17 cellular contexts compared by ENCODE assay signal in the genomic region with DNA sequence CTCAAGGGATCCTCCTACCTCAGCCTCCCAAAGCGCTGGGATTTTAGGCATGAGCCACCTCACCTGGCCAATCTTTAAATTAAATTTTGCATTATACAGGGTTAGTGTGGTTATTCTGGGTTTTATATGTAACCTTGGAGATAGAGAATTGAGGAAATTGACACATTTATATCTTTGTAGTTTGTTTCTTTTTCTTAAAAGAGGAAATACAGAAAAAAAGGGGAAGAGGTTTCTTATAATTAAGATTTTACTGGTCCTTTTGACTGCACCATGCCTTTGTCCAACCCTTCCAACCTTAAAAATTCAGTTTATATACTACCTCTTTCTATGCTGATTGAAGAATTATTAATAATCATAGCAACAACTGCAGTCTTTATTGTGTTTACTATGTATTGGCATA. TPM values are rescaled to one million over a fixed set of nuclear protein-coding genes. Genes with fewer than 3 reads are reported as not detected.
A peak's percentile ranks its signal among the peaks of the same experiment; 100 is the strongest.
DNase-seq lines count a peak whose midpoint lies in the region; ATAC-seq and TF ChIP-seq lines count a peak whose summit lies in the region.
"Had no signal": no experiment of that assay in that cellular context is flagged by ENCODE, and none has a peak within 500 bp of the region (broad histone marks: within the 10 kb centered on the region; RNA-seq: fewer than 3 reads in every experiment).

No MANE protein-coding gene starts in this region.

- no peaks in the 10 kb centered on the region for H3K9me3 ChIP-seq in CD4-positive, CD25-positive, alpha-beta regulatory T cell (ENCODE audit: control insufficient read depth in 2 of 2, low read length in 2 of 2)
- H3K9me3 ChIP-seq in lower lobe of right lung, result no peaks in the 10 kb centered on the region
- H3K9me3 ChIP-seq in right lobe of liver, result no peaks in the 10 kb centered on the region
- peaks cover 0 to 6% of the 10 kb centered on the region in 2 donors for H3K9me3 ChIP-seq in neuronal stem cell (replicated peaks in 1 of 2; ENCODE audit: control insufficient read depth in 2 of 2, insufficient read depth in 1 of 2, low read depth in 1 of 2, low read length in 2 of 2)
- H3K9me3 ChIP-seq: transverse colon had no signal

- no peak overlapping the region for H2AFZ ChIP-seq in neuronal stem cell (ENCODE audit: low read length)

- TF ChIP-seq CTCF in lower lobe of right lung (IDR thresholded peaks at IDR 0.05) (no peak), osteocyte (IDR thresholded peaks at IDR 0.05) (no peak), right lobe of liver (IDR thresholded peaks at IDR 0.05) (no peak)

- peaks cover 0 to 7% (median 0%) of the 10 kb centered on the region in 7 donors for H3K9me3 Mint-ChIP-seq in CD4-positive, CD25-positive, alpha-beta regulatory T cell
- H3K9me3 Mint-ChIP-seq in osteocyte (ENCODE audit: unreplicated experiment), result no peaks in the 10 kb centered on the region

- H3K36me3 Mint-ChIP-seq in CD4-positive, CD25-positive, alpha-beta regulatory T cell, result peaks cover 4% of the 10 kb centered on the region
- H3K36me3 Mint-ChIP-seq in osteocyte (ENCODE audit: unreplicated experiment), result no peaks in the 10 kb centered on the region

- H4K8ac ChIP-seq in neuronal stem cell (ENCODE audit: low read depth, low read length), result no peak overlapping the region

- peak overlapping the region in 3 of 4 donors; percentile 20 to 89 (median 83) for H3K4me3 Mint-ChIP-seq in CD4-positive, CD25-positive, alpha-beta regulatory T cell
- H3K4me3 Mint-ChIP-seq in osteocyte (ENCODE audit: unreplicated experiment), result no peak overlapping the region

- intact Hi-C loops in lower lobe of right lung (cut with DNase I), result no loop called here
- intact Hi-C loops in right lobe of liver (cut with DNase I), result no loop called here

- H3K27ac ChIP-seq in CD4-positive, CD25-positive, alpha-beta regulatory T cell (ENCODE audit: insufficient read depth, low read length, poor library complexity, severe bottlenecking), result peak overlapping the region; percentile 14
- H3K27ac ChIP-seq in lower lobe of right lung, result peak overlapping the region; percentile 16
- H3K27ac ChIP-seq in right lobe of liver, result no peak overlapping the region
- H3K27ac ChIP-seq in neuronal stem cell (replicated peaks; ENCODE audit: low read length), result no peak overlapping the region
- H3K27ac ChIP-seq: transverse colon had no signal

- no peak overlapping the region for H2BK15ac ChIP-seq in neuronal stem cell (ENCODE audit: low read length)

- peaks cover 43 to 68% (median 61%) of the 10 kb centered on the region in 4 donors for H3K4me1 Mint-ChIP-seq in CD4-positive, CD25-positive, alpha-beta regulatory T cell
- peaks cover 17% of the 10 kb centered on the region for H3K4me1 Mint-ChIP-seq in osteocyte (ENCODE audit: unreplicated experiment)

- no peaks in the 10 kb centered on the region for H3K27me3 Mint-ChIP-seq in CD4-positive, CD25-positive, alpha-beta regulatory T cell
- H3K27me3 Mint-ChIP-seq in osteocyte (ENCODE audit: unreplicated experiment), result no peaks in the 10 kb centered on the region

- no peak for TF ChIP-seq POLR2A in right lobe of liver (IDR thresholded peaks at IDR 0.05)

- H3K4me2 ChIP-seq in neuronal stem cell (ENCODE audit: insufficient read depth, low read length, poor library complexity, severe bottlenecking), result no peak overlapping the region

- H3K36me3 ChIP-seq in CD4-positive, CD25-positive, alpha-beta regulatory T cell (ENCODE audit: control insufficient read depth, insufficient read depth, low read length), result peaks cover 2% of the 10 kb centered on the region
- no peaks in the 10 kb centered on the region for H3K36me3 ChIP-seq in lower lobe of right lung
- no peaks in the 10 kb centered on the region for H3K36me3 ChIP-seq in right lobe of liver
- peaks cover 0 to 7% of the 10 kb centered on the region in 2 donors for H3K36me3 ChIP-seq in neuronal stem cell (replicated peaks in 1 of 2; ENCODE audit: control insufficient read depth in 2 of 2, insufficient read depth in 2 of 2, low read length in 2 of 2)
- H3K36me3 ChIP-seq: transverse colon had no signal

- peaks cover 3% of the 10 kb centered on the region for H3K79me1 ChIP-seq in neuronal stem cell (ENCODE audit: low read depth, low read length)

- no peak for ATAC-seq in CD4-positive, CD25-positive, alpha-beta regulatory T cell (ENCODE audit: low read depth in 2 of 2)
- ATAC-seq in lower lobe of right lung, result no peak
- no peak for ATAC-seq in right lobe of liver
- ATAC-seq in left lobe of liver, result no peak
- ATAC-seq: HepG2 had no signal

- no peak overlapping the region for H2BK5ac ChIP-seq in neuronal stem cell (ENCODE audit: low read length)

- 83% methylated on average over 1 of the region's 1 CpG for WGBS in right lobe of liver (ENCODE audit: insufficient coverage, low coverage, low lambda C conversion rate, missing lambda C conversion rate)
- no CpG with 5 or more reads among the region's 1 CpG for WGBS in neuronal stem cell (ENCODE audit: extremely low coverage in 2 of 2, insufficient read length in 2 of 2, insufficient replicate concordance in 1 of 2), 2 donors

- peak overlapping the region in 1 of 3 donors; percentile 61 for H3K27ac Mint-ChIP-seq in CD4-positive, CD25-positive, alpha-beta regulatory T cell
- no peak overlapping the region for H3K27ac Mint-ChIP-seq in osteocyte (ENCODE audit: unreplicated experiment)

- H3K27me3 ChIP-seq in CD4-positive, CD25-positive, alpha-beta regulatory T cell (ENCODE audit: control insufficient read depth, insufficient read depth, low read length), result no peaks in the 10 kb centered on the region
- H3K27me3 ChIP-seq in lower lobe of right lung (ENCODE audit: low read depth), result no peaks in the 10 kb centered on the region
- H3K27me3 ChIP-seq in right lobe of liver, result no peaks in the 10 kb centered on the region
- H3K27me3 ChIP-seq in neuronal stem cell (ENCODE audit: control insufficient read depth in 3 of 3, insufficient read depth in 3 of 3, low read depth in 1 of 3, low read length in 3 of 3), result no peaks in the 10 kb centered on the region
- H3K27me3 ChIP-seq: transverse colon had no signal

- H3K14ac ChIP-seq in neuronal stem cell (ENCODE audit: low read length), result no peak overlapping the region

- no peak overlapping the region for H3K18ac ChIP-seq in neuronal stem cell (ENCODE audit: low read length)

- H2AK5ac ChIP-seq in neuronal stem cell (ENCODE audit: low read depth, low read length), result no peak overlapping the region

- no peak overlapping the region for H4K91ac ChIP-seq in neuronal stem cell (ENCODE audit: low read depth, low read length, poor library complexity)

- no peak for DNase-seq in CD4-positive, CD25-positive, alpha-beta regulatory T cell
- peak; percentile 40 for DNase-seq in KG1 (lab: John Stamatoyannopoulos, UW)
- DNase-seq in SKM-1 (lab: John Stamatoyannopoulos, UW; ENCODE audit: unreplicated experiment), result peak; percentile 86
- no peak for DNase-seq in lower lobe of right lung
- no peak for DNase-seq in osteocyte (ENCODE audit: extremely low spot score, unreplicated experiment)
- no peak for DNase-seq in right lobe of liver
- no peak for DNase-seq in neuronal stem cell (ENCODE audit: low spot score)
- DNase-seq in left lobe of liver (ENCODE audit: low spot score), result no peak
- DNase-seq: activated CD4-positive, alpha-beta T cell treated with anti-CD3 and anti-CD28 coated beads for 48 hours; activated T-cell treated with anti-CD3 and anti-CD28 coated beads for 4 hours; DMS153; effector memory CD4-positive, alpha-beta T cell; hypothalamus; NCI-H1436; stimulated activated CD4-positive, alpha-beta T cell treated with anti-CD3 and anti-CD28 coated beads, Interleukin-4, amount 100 ng/mL, for 4 hours; transverse colon had no signal

- no peak overlapping the region for H3K4ac ChIP-seq in neuronal stem cell (ENCODE audit: low read length)

- H3K4me1 ChIP-seq in CD4-positive, CD25-positive, alpha-beta regulatory T cell (ENCODE audit: control insufficient read depth, insufficient read depth, low read length, poor library complexity, severe bottlenecking), result peaks cover 69% of the 10 kb centered on the region
- peaks cover 34% of the 10 kb centered on the region for H3K4me1 ChIP-seq in lower lobe of right lung
- H3K4me1 ChIP-seq in right lobe of liver, result peaks cover 0 to 13% (median 5%) of the 10 kb centered on the region in 4 donors
- H3K4me1 ChIP-seq in neuronal stem cell (ENCODE audit: control insufficient read depth in 2 of 2, insufficient read depth in 1 of 2, low read depth in 1 of 2, low read length in 2 of 2), result peaks cover 0 to 2% of the 10 kb centered on the region in 2 donors

- H2BK12ac ChIP-seq in neuronal stem cell (ENCODE audit: low read length), result no peak overlapping the region

- peak overlapping the region; percentile 37 for H3K4me3 ChIP-seq in CD4-positive, CD25-positive, alpha-beta regulatory T cell (ENCODE audit: low read depth, low read length)
- H3K4me3 ChIP-seq in lower lobe of right lung (no peak overlapping the region), right lobe of liver (no peak overlapping the region), neuronal stem cell (ENCODE audit: low read length in 2 of 2) (no peak overlapping the region)
- H3K4me3 ChIP-seq: transverse colon had no signal

- no peak overlapping the region for H3K23ac ChIP-seq in neuronal stem cell (ENCODE audit: low read depth, low read length, poor library complexity)

- H3K9ac ChIP-seq in neuronal stem cell (ENCODE audit: low read depth, low read length, poor library complexity), result no peak overlapping the region

- no peak overlapping the region for H2BK120ac ChIP-seq in neuronal stem cell (ENCODE audit: low read depth, low read length)

RNA-seq across cellular contexts. Expression of a gene that starts 5.4 kb away (rescaled TPM):
- total RNA-seq in CD4-positive, CD25-positive, alpha-beta regulatory T cell, result 58.4 TPM
- polyA plus RNA-seq in CD4-positive, CD25-positive, alpha-beta regulatory T cell, result 10 to 100 TPM; 48.9 to 67.6 (median 59.5) TPM
- total RNA-seq in lower lobe of right lung (39.8 TPM), osteocyte (9.9 and 11.0 TPM in 2 replicates), right lobe of liver (10 to 100 TPM; 13.4 to 25.8 (median 19.0) TPM), left lobe of liver (20.8 TPM)
- 11.2 TPM for polyA plus RNA-seq in neuronal stem cell (2013, experiment 1 of 2)
- polyA plus RNA-seq in neuronal stem cell (2013, experiment 2 of 2), result 11.3 TPM

Comparison
In these comparisons a context has a peak if more than half of its experiments do, and no peak if none do; other contexts are left out.
1. DNase-seq: peak in KG1 (single experiment) and SKM-1 (single experiment); none in CD4-positive, CD25-positive, alpha-beta regulatory T cell (0 of 3), lower lobe of right lung (single experiment), osteocyte (single experiment), right lobe of liver (0 of 3), neuronal stem cell (single experiment) and left lobe of liver (single experiment).
2. H3K27ac ChIP-seq: peak in CD4-positive, CD25-positive, alpha-beta regulatory T cell (single experiment) and lower lobe of right lung (single experiment); none in right lobe of liver (0 of 3) and neuronal stem cell (single experiment).